Comparison of ENCODE assay signal across 8 cellular contexts in genomic region chr3:189270248-189270832, GRCh38.
DNase-seq lines count a peak whose midpoint lies in the region; ATAC-seq and TF ChIP-seq lines count a peak whose summit lies in the region.

No MANE protein-coding gene starts in this region.

- ATAC-seq in HG02610 (IDR thresholded peaks at IDR 0.05; ENCODE audit: unreplicated experiment): peak; percentile 61
- no peak for ATAC-seq in lung (ENCODE audit: insufficient read depth, low FRiP score)

- H3K9ac ChIP-seq in colonic mucosa (ENCODE audit: low read depth in 2 of 2, low read length in 2 of 2): no peak overlapping the region

- TF ChIP-seq CTCF in colonic mucosa (IDR thresholded peaks at IDR 0.05): peak; percentile 56
- TF ChIP-seq CTCF in lung (IDR thresholded peaks at IDR 0.05; ENCODE audit: control extremely low read depth, extremely low read depth): peak; percentile 17
- peak; percentile 68 for TF ChIP-seq CTCF in type B pancreatic cell (conservative IDR thresholded peaks at IDR 0.05)

- 66 to 76% methylated on average over 5 of the region's 5 CpGs for WGBS in lung, 2 donors

- intact Hi-C loops in colonic mucosa (cut with DNase I): loop anchor here (5.0 to 10.0 kb wide), 3 partner anchors 134 to 677 kb away; no protein-coding TSS in a partner anchor

- peaks cover 4% of the 10 kb centered on the region for H3K9me3 Mint-ChIP-seq in type B pancreatic cell

- no peaks in the 10 kb centered on the region for H3K4me1 Mint-ChIP-seq in type B pancreatic cell (ENCODE audit: unreplicated experiment)

- peaks cover 20% of the 10 kb centered on the region for H3K27me3 Mint-ChIP-seq in type B pancreatic cell

- no peaks in the 10 kb centered on the region for H3K36me3 Mint-ChIP-seq in type B pancreatic cell

- H3K27me3 ChIP-seq in colonic mucosa: no peaks in the 10 kb centered on the region
- no peaks in the 10 kb centered on the region for H3K27me3 ChIP-seq in lung (ENCODE audit: control insufficient read depth, insufficient read depth)

- no peak overlapping the region for H3K27ac Mint-ChIP-seq in type B pancreatic cell

- H3K4me3 Mint-ChIP-seq in type B pancreatic cell: no peak overlapping the region

- H3K9me3 ChIP-seq in colonic mucosa (no peaks in the 10 kb centered on the region), lung (ENCODE audit: control insufficient read depth in 2 of 2, insufficient read depth in 1 of 2, low read length in 1 of 2) (no peaks in the 10 kb centered on the region)

- H3K36me3 ChIP-seq in colonic mucosa (no peaks in the 10 kb centered on the region), lung (ENCODE audit: control insufficient read depth in 2 of 2, insufficient read depth in 2 of 2, low read length in 2 of 2) (no peaks in the 10 kb centered on the region)

- H3K27ac ChIP-seq in colonic mucosa (no peak overlapping the region), lung (ENCODE audit: low read depth in 1 of 2, low read length in 1 of 2) (no peak overlapping the region)

- H3K4me3 ChIP-seq in colonic mucosa (no peak overlapping the region), lung (no peak overlapping the region)

- DNase-seq in NCI-H2029 (lab: John Stamatoyannopoulos, UW) (peak; percentile 22), NCI-H2029 treated with DMSO at 0.1 percent for 48 hours (lab: John Stamatoyannopoulos, UW) (no peak), NCI-H146 treated with DMSO at 0.1 percent for 48 hours (lab: John Stamatoyannopoulos, UW; ENCODE audit: unreplicated experiment) (peak; percentile 98), SW 1271 (lab: John Stamatoyannopoulos, UW) (peak; percentile 41 to 80), colonic mucosa (peak; percentile 67), lung (ENCODE audit: low spot score) (peak; percentile 54), type B pancreatic cell (ENCODE audit: extremely low spot score, unreplicated experiment) (no peak)

- H3K4me1 ChIP-seq in colonic mucosa (no peaks in the 10 kb centered on the region), lung (ENCODE audit: control insufficient read depth in 2 of 2, insufficient read depth in 2 of 2, low read length in 2 of 2) (no peaks in the 10 kb centered on the region)

Comparison
In these comparisons a context has a peak if more than half of its experiments do, and no peak if none do; other contexts are left out.
1. DNase-seq: peak in NCI-H2029 (single experiment), NCI-H146 treated with DMSO at 0.1 percent for 48 hours (single experiment), SW 1271 (2 of 2), colonic mucosa (single experiment) and lung (single experiment); none in NCI-H2029 treated with DMSO at 0.1 percent for 48 hours (single experiment) and type B pancreatic cell (single experiment).
2. CTCF ChIP-seq: peak in every context shown above with its lines; median percentile 68 in type B pancreatic cell; 56 in colonic mucosa; 17 in lung.